In genomic region chr14:94392510-94392935, GRCh38 we compare ENCODE assay signal across 11 cellular contexts. TPM values are rescaled to one million over a fixed set of nuclear protein-coding genes. Genes with fewer than 3 reads are reported as not detected.
DNase-seq lines count a peak whose midpoint lies in the region; ATAC-seq and TF ChIP-seq lines count a peak whose summit lies in the region.
"Had no signal": no experiment of that assay in that cellular context is flagged by ENCODE, and none has a peak within 500 bp of the region (broad histone marks: within the 10 kb centered on the region; RNA-seq: fewer than 3 reads in every experiment).

No MANE protein-coding gene starts in this region.

- no peaks in the 10 kb centered on the region for H3K9me2 ChIP-seq in SK-N-SH

- no peaks in the 10 kb centered on the region for H3K27me3 Mint-ChIP-seq in activated T-cell treated with anti-CD3 and anti-CD28 coated beads, Interleukin-2, amount 50 U/mL, for 4 hours (ENCODE audit: low read depth)

- no peaks in the 10 kb centered on the region for H3K9me3 ChIP-seq in SK-N-SH
- H3K9me3 ChIP-seq: tibial artery had no signal

- H3F3A ChIP-seq in SK-N-SH (replicated peaks; ENCODE audit: insufficient read depth), result peaks cover 5% of the 10 kb centered on the region

- H3K27ac ChIP-seq in ACC112 (ENCODE audit: low read depth, low read length) (peak overlapping the region; percentile 56; the same call in 1 of the 2 replicates), SK-N-SH (ENCODE audit: low read depth in 2 of 2, low read length in 1 of 2) (no peak overlapping the region)
- H3K27ac ChIP-seq: tibial artery had no signal

- H3K36me3 ChIP-seq in ACC112 (ENCODE audit: insufficient read depth, low read length) (no peaks in the 10 kb centered on the region), SK-N-SH (replicated peaks in 1 of 2; ENCODE audit: control insufficient read depth in 1 of 2, insufficient read depth in 2 of 2, low read length in 1 of 2) (no peaks in the 10 kb centered on the region)
- H3K36me3 ChIP-seq: tibial artery had no signal

- CTCF ChIA-PET in SK-N-SH (lab: Yijun Ruan, JAX), result no interaction called here

- H3K4me2 ChIP-seq in SK-N-SH, result no peak overlapping the region

- TF ChIP-seq CTCF in SK-N-SH (IDR thresholded peaks at IDR 0.05), result no peak

- H3K4me1 ChIP-seq in ACC112 (ENCODE audit: control insufficient read depth, insufficient read depth, low read length, unreplicated experiment), result peaks cover 57% of the 10 kb centered on the region
- H3K4me1 ChIP-seq in SK-N-SH (ENCODE audit: control insufficient read depth in 1 of 2, insufficient read depth in 2 of 2, low read depth in 1 of 2, low read length in 1 of 2), result peaks cover 0 to 12% of the 10 kb centered on the region in 2 experiments; a peak in 1 of 4 replicates

- H3K27me3 ChIP-seq in ACC112 (ENCODE audit: insufficient read depth, low read length) (no peaks in the 10 kb centered on the region), SK-N-SH (ENCODE audit: insufficient read depth) (no peaks in the 10 kb centered on the region)
- H3K27me3 ChIP-seq: tibial artery had no signal

- no peak for TF ChIP-seq RAD21 in SK-N-SH (IDR thresholded peaks at IDR 0.05; ENCODE audit: low read length)

- no peaks in the 10 kb centered on the region for H3K79me2 ChIP-seq in ACC112 (ENCODE audit: control insufficient read depth, insufficient read depth, low read length, unreplicated experiment)
- H3K79me2 ChIP-seq in SK-N-SH (ENCODE audit: insufficient read depth), result no peaks in the 10 kb centered on the region

- 81% methylated on average over 5 of the region's 5 CpGs for WGBS in SK-N-SH (ENCODE audit: low lambda C conversion rate)

- DNase-seq in HCEC 1CT (peak; percentile 55), iris pigment epithelial cell (ENCODE audit: low read depth) (peak; percentile 60), NCI-H1417 treated with DMSO at 0.1 percent for 48 hours (lab: John Stamatoyannopoulos, UW) (no peak), SK-N-SH (no peak)
- DNase-seq in activated T-cell treated with anti-CD3 and anti-CD28 coated beads, Interleukin-2, amount 50 U/mL, for 4 hours, result no peak

- POLR2A ChIA-PET in SK-N-SH (lab: Yijun Ruan, JAX), result no interaction called here

- no peak for TF ChIP-seq EP300 in SK-N-SH (IDR thresholded peaks at IDR 0.05; ENCODE audit: borderline replicate concordance in 1 of 2, low read depth in 1 of 2, low read length in 1 of 2)

- H3K4me3 Mint-ChIP-seq in activated T-cell treated with anti-CD3 and anti-CD28 coated beads, Interleukin-2, amount 50 U/mL, for 4 hours, result no peak overlapping the region
- H3K4me3 Mint-ChIP-seq: neural crest cell had no signal

- no peaks in the 10 kb centered on the region for H3K36me3 Mint-ChIP-seq in activated T-cell treated with anti-CD3 and anti-CD28 coated beads, Interleukin-2, amount 50 U/mL, for 4 hours (ENCODE audit: insufficient read depth)

- no peaks in the 10 kb centered on the region for H4K20me1 ChIP-seq in SK-N-SH (ENCODE audit: insufficient read depth)

- no peaks in the 10 kb centered on the region for H3K9me3 Mint-ChIP-seq in activated T-cell treated with anti-CD3 and anti-CD28 coated beads, Interleukin-2, amount 50 U/mL, for 4 hours

- no peak overlapping the region for H3K4me3 ChIP-seq in ACC112 (ENCODE audit: low read depth, low read length)
- no peak overlapping the region for H3K4me3 ChIP-seq in SK-N-SH (ENCODE audit: low read depth in 2 of 2, low read length in 1 of 2)
- H3K4me3 ChIP-seq: dorsolateral prefrontal cortex, tibial artery had no signal

- ATAC-seq in activated T-cell treated with anti-CD3 and anti-CD28 coated beads, Interleukin-2, amount 50 U/mL, for 4 hours, result peak; percentile 55 to 72
- no peak for ATAC-seq in GM19452 (IDR thresholded peaks at IDR 0.05; ENCODE audit: unreplicated experiment)
- ATAC-seq in GM19395 (IDR thresholded peaks at IDR 0.05; ENCODE audit: unreplicated experiment), result no peak

- H3K4me1 Mint-ChIP-seq in activated T-cell treated with anti-CD3 and anti-CD28 coated beads, Interleukin-2, amount 50 U/mL, for 4 hours (ENCODE audit: low read depth), result peaks cover 15% of the 10 kb centered on the region

- H2AFZ ChIP-seq in ACC112 (ENCODE audit: low read length, unreplicated experiment) (no peak overlapping the region), SK-N-SH (ENCODE audit: low read depth) (no peak overlapping the region)

- H3K9ac ChIP-seq in SK-N-SH, result no peak overlapping the region

TF ChIP-seq in SK-N-SH, 30 proteins besides CTCF, POLR2A, EP300 and RAD21:
- no peak for TF ChIP-seq TEAD4 (IDR thresholded peaks at IDR 0.05; ENCODE audit: borderline replicate concordance, insufficient read depth)
- TF ChIP-seq PBX3 (IDR thresholded peaks at IDR 0.05), result no peak
- TF ChIP-seq YY1 (IDR thresholded peaks at IDR 0.05; ENCODE audit: low read depth), result no peak
- no peak for TF ChIP-seq SIN3A (IDR thresholded peaks at IDR 0.05; ENCODE audit: borderline replicate concordance, low read depth, low read length)
- no peak for TF ChIP-seq ZBTB33 (IDR thresholded peaks at IDR 0.05; ENCODE audit: borderline replicate concordance, low read depth)
- no peak for TF ChIP-seq FOSL2 (IDR thresholded peaks at IDR 0.05; ENCODE audit: borderline replicate concordance, low read depth)
- no peak for TF ChIP-seq USF1 (IDR thresholded peaks at IDR 0.05; ENCODE audit: borderline replicate concordance, low read depth)
- TF ChIP-seq JUND (IDR thresholded peaks at IDR 0.05), result no peak
- TF ChIP-seq SMC3 (IDR thresholded peaks at IDR 0.05; ENCODE audit: low read depth, low read length), result no peak
- TF ChIP-seq MEF2A (IDR thresholded peaks at IDR 0.05; ENCODE audit: borderline replicate concordance, low read depth), result no peak
- TF ChIP-seq RFX5 (IDR thresholded peaks at IDR 0.05; ENCODE audit: low read length), result no peak
- no peak for TF ChIP-seq GATA2 (CRISPR knock-in tag; IDR thresholded peaks at IDR 0.05)
- no peak for TF ChIP-seq RCOR1 (IDR thresholded peaks at IDR 0.05; ENCODE audit: low read length)
- no peak for TF ChIP-seq MXI1 (IDR thresholded peaks at IDR 0.05; ENCODE audit: low read depth, low read length)
- TF ChIP-seq ELF1 (IDR thresholded peaks at IDR 0.05), result no peak
TF ChIP-seq in SK-N-SH: peak in this region for 0.

RNA-seq across cellular contexts. Expression of gene SERPINA1, which starts 4.1 kb away (rescaled TPM):
- 1 to 10 TPM; 4.8 to 5.3 (median 4.9) TPM for total RNA-seq in activated T-cell treated with anti-CD3 and anti-CD28 coated beads, Interleukin-2, amount 50 U/mL, for 4 hours
- 10.5 and 11.3 TPM in 2 replicates for polyA plus RNA-seq in SK-N-SH (2012; rRNA removed)
- 9.8 and 10.6 TPM in 2 replicates for polyA plus RNA-seq in SK-N-SH (2012; cell fraction: cytosol; rRNA removed)
- 4.5 and 6.2 TPM in 2 replicates for polyA plus RNA-seq in SK-N-SH (2012; cell fraction: nucleus; rRNA removed)
- total RNA-seq: neural crest cell had no signal

RNA-seq across cellular contexts. Expression of gene SERPINA2, which starts 26.0 kb away (rescaled TPM):
- not detected for total RNA-seq in activated T-cell treated with anti-CD3 and anti-CD28 coated beads, Interleukin-2, amount 50 U/mL, for 4 hours
- not detected in 2 replicates for polyA plus RNA-seq in SK-N-SH (2012; rRNA removed)
- polyA plus RNA-seq in SK-N-SH (2012; cell fraction: cytosol; rRNA removed), result not detected in 2 replicates
- polyA plus RNA-seq in SK-N-SH (2012; cell fraction: nucleus; rRNA removed), result not detected in 2 replicates
- total RNA-seq: dorsolateral prefrontal cortex, neural crest cell had no signal

Comparison
In these comparisons a context has a peak if more than half of its experiments do, and no peak if none do; other contexts are left out.
1. DNase-seq: peak in HCEC 1CT (single experiment) and iris pigment epithelial cell (single experiment); none in activated T-cell treated with anti-CD3 and anti-CD28 coated beads, Interleukin-2, amount 50 U/mL, for 4 hours (single experiment), NCI-H1417 treated with DMSO at 0.1 percent for 48 hours (single experiment) and SK-N-SH (single experiment).
2. ATAC-seq: peak in activated T-cell treated with anti-CD3 and anti-CD28 coated beads, Interleukin-2, amount 50 U/mL, for 4 hours (2 of 2); none in GM19452 (single experiment) and GM19395 (single experiment).